Comparison of ENCODE assay signal across 8 cellular contexts in the genomic region with DNA sequence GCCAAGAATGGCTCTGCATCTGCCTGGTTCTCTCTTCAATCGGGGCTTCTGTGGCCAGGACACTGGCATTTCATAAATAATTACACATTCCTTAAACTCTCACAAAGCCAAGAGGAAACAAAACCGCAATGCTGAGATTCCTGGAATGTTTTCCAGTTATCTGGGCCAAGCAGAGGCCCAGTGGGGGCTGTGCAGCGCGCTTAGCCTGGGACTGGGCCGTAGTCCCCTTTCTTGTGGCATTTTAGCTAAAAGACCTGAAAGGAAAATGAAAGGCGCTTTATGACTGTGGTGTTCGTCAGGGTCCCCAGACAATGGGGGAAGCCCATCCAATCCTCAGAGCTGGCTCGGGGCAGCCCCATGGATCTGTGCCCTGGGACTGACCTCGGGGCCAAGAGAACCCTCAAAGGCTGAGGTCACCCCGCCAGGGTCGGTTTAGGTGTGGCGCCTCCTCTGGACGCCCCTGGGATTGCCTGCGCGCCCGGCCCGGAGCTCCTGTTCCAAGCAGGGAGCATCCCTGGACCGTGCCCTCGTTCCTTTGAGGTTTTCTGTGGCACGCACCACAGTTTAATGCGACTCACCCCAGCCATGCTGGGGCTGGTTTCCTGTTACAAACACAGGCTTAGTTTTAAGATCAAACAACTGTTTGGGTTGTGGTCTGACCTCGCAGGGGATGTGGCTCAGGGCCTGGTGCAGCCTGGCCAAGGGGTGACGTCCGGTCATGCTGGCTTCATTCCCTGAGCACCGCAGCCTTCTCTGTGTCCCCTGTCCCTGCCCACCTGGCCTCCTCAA. TPM values are rescaled to one million over a fixed set of nuclear protein-coding genes. Genes with fewer than 3 reads are reported as not detected.
DNase-seq lines count a peak whose midpoint lies in the region; ATAC-seq and TF ChIP-seq lines count a peak whose summit lies in the region.

No MANE protein-coding gene starts in this region.

- no peak overlapping the region for H3K27ac Mint-ChIP-seq in Calu3 (ENCODE audit: unreplicated experiment)
- H3K27ac Mint-ChIP-seq in activated T-helper 17 cell treated with anti-CD3 and anti-CD28 coated beads, Interleukin-2, amount 50 U/mL, for 72 hours: peak overlapping the region; percentile 25

- H3K27me3 Mint-ChIP-seq in Calu3 (ENCODE audit: unreplicated experiment): peaks cover 74% of the 10 kb centered on the region
- H3K27me3 Mint-ChIP-seq in activated T-helper 17 cell treated with anti-CD3 and anti-CD28 coated beads, Interleukin-2, amount 50 U/mL, for 72 hours: peaks cover 32% of the 10 kb centered on the region

- in situ Hi-C loops in G401 (cut with HindIII; ENCODE audit: low sequenced_read_pairs): no loop called here

- DNase-seq in Calu3 (peak; percentile 65), HS-5 (ENCODE audit: low read depth) (peak; percentile 90), left cardiac atrium (no peak), NCI-H526 treated with DMSO at 0.1 percent for 48 hours (lab: John Stamatoyannopoulos, UW) (no peak), G401 (ENCODE audit: low spot score) (no peak)
- peak; percentile 24 to 39 for DNase-seq in stimulated activated CD4-positive, alpha-beta T cell treated with anti-CD3 and anti-CD28 coated beads, Interleukin-2, amount 100 ng/mL, for 48 hours

- intact Hi-C loops in Calu3 (cut with micrococcal nuclease; ENCODE audit: unreplicated experiment): no loop called here
- intact Hi-C loops in left cardiac atrium (cut with DNase I): no loop called here

- CTCF ChIA-PET in Calu3 (lab: Charles Lee): interaction anchor here (1.2 kb wide), 1 partner anchor 10 kb away, joined by 3 read pairs; no protein-coding TSS in a partner anchor

- H3K4me1 Mint-ChIP-seq in Calu3 (ENCODE audit: low read depth, unreplicated experiment): peaks cover 12% of the 10 kb centered on the region
- peaks cover 11% of the 10 kb centered on the region for H3K4me1 Mint-ChIP-seq in activated T-helper 17 cell treated with anti-CD3 and anti-CD28 coated beads, Interleukin-2, amount 50 U/mL, for 72 hours

- no TSS peak for BruUV-seq in Calu3 (replicated peaks; lab: Mats Ljungman, UMichigan)

- no peaks in the 10 kb centered on the region for H3K9me3 Mint-ChIP-seq in Calu3 (ENCODE audit: low read depth, unreplicated experiment)
- no peaks in the 10 kb centered on the region for H3K9me3 Mint-ChIP-seq in activated T-helper 17 cell treated with anti-CD3 and anti-CD28 coated beads, Interleukin-2, amount 50 U/mL, for 72 hours

- no peak for TF ChIP-seq CTCF in Calu3 (IDR thresholded peaks at IDR 0.05; ENCODE audit: unreplicated experiment)

- ATAC-seq in GM21360 (IDR thresholded peaks at IDR 0.05; ENCODE audit: unreplicated experiment) (peak; percentile 49), left cardiac atrium (peak; percentile 36 to 64)
- ATAC-seq in activated T-helper 17 cell treated with anti-CD3 and anti-CD28 coated beads, Interleukin-2, amount 50 U/mL, for 72 hours (replicated peaks): peak; percentile 85

- H3K4me3 Mint-ChIP-seq in Calu3 (ENCODE audit: low read depth, unreplicated experiment): no peak overlapping the region
- peak overlapping the region; percentile 53 for H3K4me3 Mint-ChIP-seq in activated T-helper 17 cell treated with anti-CD3 and anti-CD28 coated beads, Interleukin-2, amount 50 U/mL, for 72 hours

- no peaks in the 10 kb centered on the region for H3K36me3 Mint-ChIP-seq in Calu3 (ENCODE audit: insufficient read depth, unreplicated experiment)
- H3K36me3 Mint-ChIP-seq in activated T-helper 17 cell treated with anti-CD3 and anti-CD28 coated beads, Interleukin-2, amount 50 U/mL, for 72 hours (ENCODE audit: low read depth): no peaks in the 10 kb centered on the region

RNA-seq across cellular contexts. Expression of gene NKD2, which starts 51.5 kb away (rescaled TPM):
- total RNA-seq in Calu3 (2022) (0.47 and 0.93 TPM in 2 replicates), left cardiac atrium (10 to 100 TPM in 1 of 2 donors, 1 to 10 TPM in 1; 4.4 to 10.4 TPM)
- 1 to 10 TPM in 1 of 2 donors, under 1 TPM in 1; 0.37 to 1.2 TPM for total RNA-seq in activated T-helper 17 cell treated with anti-CD3 and anti-CD28 coated beads, Interleukin-2, amount 50 U/mL, for 72 hours
- 2.1 and 6.0 TPM in 2 replicates for total RNA-seq in G401 (2014; rRNA removed; shearing (Covaris generic))

Comparison
In these comparisons a context has a peak if more than half of its experiments do, and no peak if none do; other contexts are left out.
1. DNase-seq: peak in Calu3 (single experiment), HS-5 (single experiment) and stimulated activated CD4-positive, alpha-beta T cell treated with anti-CD3 and anti-CD28 coated beads, Interleukin-2, amount 100 ng/mL, for 48 hours (2 of 2); none in left cardiac atrium (single experiment), NCI-H526 treated with DMSO at 0.1 percent for 48 hours (single experiment) and G401 (single experiment).
2. Peak in every context shown above with its lines, with median percentiles within 50 percentile points of each other: ATAC-seq.